In the genomic region with DNA sequence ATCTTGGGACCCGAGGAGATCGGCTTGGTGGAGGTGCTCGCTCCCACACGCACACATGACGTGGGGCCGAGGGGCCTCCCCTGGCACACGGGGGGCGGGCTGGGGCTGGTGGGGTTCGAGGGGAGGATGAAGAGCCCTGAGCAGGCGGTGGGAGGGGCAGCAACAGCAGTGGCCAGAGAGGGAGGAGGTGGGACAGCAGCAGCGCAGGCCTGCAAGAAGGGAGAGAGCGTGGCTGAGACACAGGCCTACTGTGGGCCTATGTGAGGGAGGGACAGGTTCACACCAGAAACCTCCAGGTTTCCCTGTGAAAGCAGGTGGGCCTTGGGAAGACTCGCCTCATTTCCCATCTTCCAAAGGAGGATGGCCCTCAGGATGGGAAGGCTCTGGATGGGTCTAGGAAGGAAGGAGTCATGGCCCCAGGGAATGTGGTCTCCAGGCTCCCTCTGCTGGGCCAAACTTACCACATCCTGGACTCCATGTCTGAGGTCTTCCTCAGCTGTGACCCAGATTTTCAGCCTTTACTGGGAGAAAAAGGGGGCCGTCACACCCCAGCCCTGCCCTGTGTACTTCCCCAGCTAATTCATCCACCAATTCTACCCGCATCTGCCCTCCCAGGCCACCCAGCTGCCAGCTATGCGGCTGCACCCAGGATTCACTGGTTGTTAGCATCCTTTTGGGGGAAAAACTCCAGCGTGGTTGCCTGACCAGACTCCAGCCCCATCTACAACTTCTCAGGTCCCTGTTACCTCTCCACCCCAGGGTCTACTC, we compare ENCODE assay signal across 8 cellular contexts. TPM values are rescaled to one million over a fixed set of nuclear protein-coding genes. Genes with fewer than 3 reads are reported as not detected.
DNase-seq lines count a peak whose midpoint lies in the region; ATAC-seq and TF ChIP-seq lines count a peak whose summit lies in the region.

No MANE protein-coding gene starts in this region.

- WGBS in liver = 68% methylated on average over 17 of the region's 17 CpGs
- WGBS in ovary, 3 donors = 73 to 76% (median 74%) methylated on average over 17 of the region's 17 CpGs

- DNase-seq in DMS153 (lab: John Stamatoyannopoulos, UW) (peak; percentile 25), MM.1S (no peak), ovary (no peak), GM19238 (ENCODE audit: insufficient read length, low spot score) (no peak)

- no peaks in the 10 kb centered on the region for H3F3A ChIP-seq in MM.1S (ENCODE audit: insufficient read depth, low read length)

- TF ChIP-seq EP300 in ovary (IDR thresholded peaks at IDR 0.05) = no peak

- H3K9me3 ChIP-seq in MM.1S (replicated peaks; ENCODE audit: insufficient read depth, low read length) (no peaks in the 10 kb centered on the region), liver (ENCODE audit: control insufficient read depth in 4 of 4, low read length in 3 of 4) (no peaks in the 10 kb centered on the region), ovary (no peaks in the 10 kb centered on the region)

- intact Hi-C loops in ovary (cut with DNase I) = no loop called here

- H3K4me1 ChIP-seq in MM.1S (ENCODE audit: low read length) (no peaks in the 10 kb centered on the region), liver (ENCODE audit: control insufficient read depth in 4 of 4, insufficient read depth in 4 of 4, low read length in 3 of 4) (peaks cover 3 to 10% (median 5%) of the 10 kb centered on the region in 4 donors), ovary (ENCODE audit: insufficient read depth) (peaks cover 2% of the 10 kb centered on the region)

- H3K9ac ChIP-seq in MM.1S (ENCODE audit: low read length) = no peak overlapping the region
- H3K9ac ChIP-seq in liver (ENCODE audit: low read depth in 1 of 2, low read length in 2 of 2) = no peak overlapping the region

- TF ChIP-seq CTCF in 22Rv1 (IDR thresholded peaks at IDR 0.05) (peak; percentile 81), MM.1S (IDR thresholded peaks at IDR 0.05; ENCODE audit: low read length) (peak; percentile 38), liver (IDR thresholded peaks at IDR 0.05; ENCODE audit: low read depth, low read length, missing input control) (peak; percentile 42), ovary (IDR thresholded peaks at IDR 0.05) (no peak)

- ATAC-seq in HG03354 (IDR thresholded peaks at IDR 0.05; ENCODE audit: poor library complexity, severe bottlenecking, unreplicated experiment) = no peak

- no peaks in the 10 kb centered on the region for H4K20me1 ChIP-seq in MM.1S (ENCODE audit: insufficient read depth, low read length)

- H2AFZ ChIP-seq in MM.1S (ENCODE audit: low read length) = no peak overlapping the region

- no peak overlapping the region for H3K4me2 ChIP-seq in MM.1S (ENCODE audit: low read depth, low read length)

- no peak for TF ChIP-seq POLR2A in ovary (IDR thresholded peaks at IDR 0.05)

- H3K79me2 ChIP-seq in MM.1S (ENCODE audit: low read length) = no peaks in the 10 kb centered on the region

- H3K27me3 ChIP-seq in MM.1S (replicated peaks; ENCODE audit: insufficient read depth, low read length) (peaks cover 82% of the 10 kb centered on the region), liver (ENCODE audit: control insufficient read depth in 4 of 4, insufficient read depth in 4 of 4, low read length in 3 of 4) (peaks cover 0 to 22% (median 13%) of the 10 kb centered on the region in 4 donors), ovary (no peaks in the 10 kb centered on the region)

- TF ChIP-seq RAD21 in liver (IDR thresholded peaks at IDR 0.05) = peak; percentile 62 to 75

- no peaks in the 10 kb centered on the region for H3K9me2 ChIP-seq in MM.1S (replicated peaks; ENCODE audit: insufficient read depth, low read length)

- no peak overlapping the region for H3K4me3 ChIP-seq in MM.1S (ENCODE audit: low read length)
- no peak overlapping the region for H3K4me3 ChIP-seq in liver (ENCODE audit: low read depth in 1 of 3, low read length in 3 of 3)
- H3K4me3 ChIP-seq in ovary = no peak overlapping the region

- no peak overlapping the region for H3K27ac ChIP-seq in 22Rv1
- no peak overlapping the region for H3K27ac ChIP-seq in MM.1S (ENCODE audit: low read length)
- H3K27ac ChIP-seq in angular gyrus (ENCODE audit: low read depth, low read length) = peak overlapping the region; percentile 4
- H3K27ac ChIP-seq in liver (ENCODE audit: low read depth in 1 of 2, low read length in 2 of 2) = no peak overlapping the region
- H3K27ac ChIP-seq in ovary = no peak overlapping the region

- H3K36me3 ChIP-seq in MM.1S (replicated peaks; ENCODE audit: insufficient read depth, low read length) (no peaks in the 10 kb centered on the region), liver (ENCODE audit: control insufficient read depth in 4 of 4, insufficient read depth in 3 of 4, low read depth in 1 of 4, low read length in 3 of 4) (no peaks in the 10 kb centered on the region), ovary (no peaks in the 10 kb centered on the region)

TF ChIP-seq in liver, 16 proteins besides CTCF, POLR2A, EP300 and RAD21:
- TF ChIP-seq, protein P1, sequence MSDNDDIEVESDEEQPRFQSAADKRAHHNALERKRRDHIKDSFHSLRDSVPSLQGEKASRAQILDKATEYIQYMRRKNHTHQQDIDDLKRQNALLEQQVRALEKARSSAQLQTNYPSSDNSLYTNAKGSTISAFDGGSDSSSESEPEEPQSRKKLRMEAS (IDR thresholded peaks at IDR 0.05) = no peak
- TF ChIP-seq HNF4A (conservative IDR thresholded peaks at IDR 0.05) (no peak), NR2F2 (IDR thresholded peaks at IDR 0.05) (no peak), HNF4G (IDR thresholded peaks at IDR 0.05) (no peak), GABPA (IDR thresholded peaks at IDR 0.05 in 1 of 2, conservative IDR thresholded peaks at IDR 0.05 in 1 of 2) (no peak), FOXA2 (IDR thresholded peaks at IDR 0.05) (no peak), SP1 (IDR thresholded peaks at IDR 0.05) (no peak), EGR1 (IDR thresholded peaks at IDR 0.05; ENCODE audit: low read depth in 2 of 2) (no peak), YY1 (IDR thresholded peaks at IDR 0.05) (no peak), FOXA1 (IDR thresholded peaks at IDR 0.05) (no peak)
- TF ChIP-seq, protein P2, sequence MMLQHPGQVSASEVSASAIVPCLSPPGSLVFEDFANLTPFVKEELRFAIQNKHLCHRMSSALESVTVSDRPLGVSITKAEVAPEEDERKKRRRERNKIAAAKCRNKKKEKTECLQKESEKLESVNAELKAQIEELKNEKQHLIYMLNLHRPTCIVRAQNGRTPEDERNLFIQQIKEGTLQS (IDR thresholded peaks at IDR 0.05) = no peak
- TF ChIP-seq, protein P3, sequence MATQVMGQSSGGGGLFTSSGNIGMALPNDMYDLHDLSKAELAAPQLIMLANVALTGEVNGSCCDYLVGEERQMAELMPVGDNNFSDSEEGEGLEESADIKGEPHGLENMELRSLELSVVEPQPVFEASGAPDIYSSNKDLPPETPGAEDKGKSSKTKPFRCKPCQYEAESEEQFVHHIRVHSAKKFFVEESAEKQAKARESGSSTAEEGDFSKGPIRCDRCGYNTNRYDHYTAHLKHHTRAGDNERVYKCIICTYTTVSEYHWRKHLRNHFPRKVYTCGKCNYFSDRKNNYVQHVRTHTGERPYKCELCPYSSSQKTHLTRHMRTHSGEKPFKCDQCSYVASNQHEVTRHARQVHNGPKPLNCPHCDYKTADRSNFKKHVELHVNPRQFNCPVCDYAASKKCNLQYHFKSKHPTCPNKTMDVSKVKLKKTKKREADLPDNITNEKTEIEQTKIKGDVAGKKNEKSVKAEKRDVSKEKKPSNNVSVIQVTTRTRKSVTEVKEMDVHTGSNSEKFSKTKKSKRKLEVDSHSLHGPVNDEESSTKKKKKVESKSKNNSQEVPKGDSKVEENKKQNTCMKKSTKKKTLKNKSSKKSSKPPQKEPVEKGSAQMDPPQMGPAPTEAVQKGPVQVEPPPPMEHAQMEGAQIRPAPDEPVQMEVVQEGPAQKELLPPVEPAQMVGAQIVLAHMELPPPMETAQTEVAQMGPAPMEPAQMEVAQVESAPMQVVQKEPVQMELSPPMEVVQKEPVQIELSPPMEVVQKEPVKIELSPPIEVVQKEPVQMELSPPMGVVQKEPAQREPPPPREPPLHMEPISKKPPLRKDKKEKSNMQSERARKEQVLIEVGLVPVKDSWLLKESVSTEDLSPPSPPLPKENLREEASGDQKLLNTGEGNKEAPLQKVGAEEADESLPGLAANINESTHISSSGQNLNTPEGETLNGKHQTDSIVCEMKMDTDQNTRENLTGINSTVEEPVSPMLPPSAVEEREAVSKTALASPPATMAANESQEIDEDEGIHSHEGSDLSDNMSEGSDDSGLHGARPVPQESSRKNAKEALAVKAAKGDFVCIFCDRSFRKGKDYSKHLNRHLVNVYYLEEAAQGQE (IDR thresholded peaks at IDR 0.05) = no peak

RNA-seq across cellular contexts. Expression of gene PIANP, which starts 2.8 kb away (rescaled TPM):
- not detected for total RNA-seq in liver
- under 1 TPM in 1 of 2 donors, not detected in 1; 0.03 TPM for polyA plus RNA-seq in liver
- total RNA-seq in ovary = 1 to 10 TPM in 2 of 7 donors, under 1 TPM in 4, not detected in 1; 0.11 to 3.1 (median 0.85) TPM
- polyA plus RNA-seq in ovary = 1 to 10 TPM; 1.2 to 3.9 TPM

RNA-seq across cellular contexts. Expression of gene ZNF384, which starts 8.6 kb away (rescaled TPM):
- total RNA-seq in liver = 10 to 100 TPM in 1 of 2 donors, 1 to 10 TPM in 1; 8.5 to 11.5 TPM
- polyA plus RNA-seq in liver = 10 to 100 TPM in 1 of 2 donors, 1 to 10 TPM in 1; 3.9 to 12.7 TPM
- 10 to 100 TPM; 22.1 to 64.9 (median 58.2) TPM for total RNA-seq in ovary
- polyA plus RNA-seq in ovary = 10 to 100 TPM; 44.4 to 59.0 TPM

RNA-seq across cellular contexts. Expression of gene COPS7A, which starts 26.1 kb away (rescaled TPM):
- total RNA-seq in liver (10 to 100 TPM; 26.0 to 31.3 TPM), ovary (10 to 100 TPM; 36.4 to 61.4 (median 48.4) TPM)
- polyA plus RNA-seq in liver (10 to 100 TPM; 33.5 to 37.7 TPM), ovary (10 to 100 TPM; 45.7 to 74.8 TPM)

RNA-seq across cellular contexts. Expression of gene ING4, which starts 34.8 kb away (rescaled TPM):
- 10 to 100 TPM; 14.9 to 15.5 TPM for total RNA-seq in liver
- polyA plus RNA-seq in liver = 10 to 100 TPM; 13.9 to 18.1 TPM
- total RNA-seq in ovary = 10 to 100 TPM; 26.1 to 39.9 (median 35.0) TPM
- polyA plus RNA-seq in ovary = 10 to 100 TPM; 64.9 to 90.0 TPM

RNA-seq across cellular contexts. Expression of gene ACRBP, which starts 50.5 kb away (rescaled TPM):
- 1 to 10 TPM in 1 of 2 donors, under 1 TPM in 1; 0.50 to 1.5 TPM for total RNA-seq in liver
- under 1 TPM; 0.39 to 0.80 TPM for polyA plus RNA-seq in liver
- 1 to 10 TPM in 3 of 7 donors, under 1 TPM in 4; 0.30 to 2.5 (median 0.92) TPM for total RNA-seq in ovary
- polyA plus RNA-seq in ovary = 1 to 10 TPM in 1 of 2 donors, under 1 TPM in 1; 0.54 to 2.9 TPM

Comparison
In these comparisons a context has a peak if more than half of its experiments do, and no peak if none do; other contexts are left out.
1. CTCF ChIP-seq: peak in 22Rv1 (single experiment), MM.1S (single experiment) and liver (single experiment); none in ovary (0 of 3).